8 cellular contexts compared by ENCODE assay signal in the genomic region with DNA sequence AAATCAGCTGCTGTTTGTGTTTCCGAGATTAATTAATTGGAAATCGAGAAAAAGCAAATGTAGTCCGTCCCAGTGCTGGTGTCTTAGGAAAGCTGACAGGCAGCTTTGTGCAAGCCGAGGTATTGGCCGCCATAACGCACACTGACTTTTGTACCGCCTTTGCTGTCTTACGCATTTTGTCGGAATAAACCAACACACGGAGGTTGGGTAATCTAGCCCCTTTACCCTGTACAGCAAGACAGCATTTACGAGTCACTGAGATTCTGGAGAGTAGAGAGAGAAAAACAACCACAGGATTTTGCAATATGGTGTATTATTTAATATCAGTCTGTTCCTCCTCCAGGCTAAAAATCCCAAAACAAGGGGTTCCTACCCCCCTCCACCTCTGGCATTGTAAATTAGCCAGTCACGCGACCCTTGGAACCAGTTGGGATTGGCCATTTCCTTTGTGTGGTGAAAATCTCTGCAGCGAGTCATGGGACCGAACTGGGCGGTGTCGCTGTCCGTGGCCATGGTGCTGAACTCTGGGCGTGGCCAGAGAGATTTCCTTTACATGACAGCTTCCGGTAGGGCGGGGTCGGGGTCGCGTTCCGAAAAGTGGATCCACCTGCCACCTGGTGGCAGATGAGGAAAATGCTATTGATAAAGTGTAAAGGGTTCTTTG. TPM values are rescaled to one million over a fixed set of nuclear protein-coding genes. Genes with fewer than 3 reads are reported as not detected.
DNase-seq lines count a peak whose midpoint lies in the region; ATAC-seq and TF ChIP-seq lines count a peak whose summit lies in the region.

No MANE protein-coding gene starts in this region.

- H3K4me1 ChIP-seq in ascending aorta: no peaks in the 10 kb centered on the region
- no peaks in the 10 kb centered on the region for H3K4me1 ChIP-seq in prostate gland (replicated peaks)

- H3K27ac ChIP-seq in ascending aorta (no peak overlapping the region), prostate gland (peak overlapping the region in 1 of 2 donors; percentile 37)

- no peak for TF ChIP-seq POLR2A in prostate gland (IDR thresholded peaks at IDR 0.05)

- TF ChIP-seq CTCF in ascending aorta (IDR thresholded peaks at IDR 0.05): peak; percentile 60 to 72 (median 65)
- TF ChIP-seq CTCF in prostate gland (IDR thresholded peaks at IDR 0.05): peak in 3 of 4 experiments; percentile 66 to 87 (median 69)

- H3K27me3 ChIP-seq in ascending aorta: no peaks in the 10 kb centered on the region
- no peaks in the 10 kb centered on the region for H3K27me3 ChIP-seq in prostate gland (replicated peaks; ENCODE audit: insufficient read depth)

- WGBS in prostate gland: 6% methylated on average over 25 of the region's 25 CpGs

- H3K36me3 ChIP-seq in ascending aorta (no peaks in the 10 kb centered on the region), prostate gland (no peaks in the 10 kb centered on the region)

- peak; percentile 92 for DNase-seq in COLO668 (lab: John Stamatoyannopoulos, UW; ENCODE audit: unreplicated experiment)
- DNase-seq in GOT3 (lab: John Stamatoyannopoulos, UW): peak; percentile 91
- peak; percentile 99 for DNase-seq in NCI-H1436 (lab: John Stamatoyannopoulos, UW)
- peak; percentile 95 for DNase-seq in SW480 (ENCODE audit: low spot score)
- DNase-seq in ascending aorta (ENCODE audit: low spot score in 2 of 2): peak; percentile 37 to 92
- DNase-seq in hepatic stellate cell (ENCODE audit: low spot score): peak; percentile 52
- peak; percentile 79 for DNase-seq in prostate gland (ENCODE audit: low spot score)

- no peaks in the 10 kb centered on the region for H3K9me3 ChIP-seq in ascending aorta
- H3K9me3 ChIP-seq in prostate gland: no peaks in the 10 kb centered on the region

- intact Hi-C loops in ascending aorta (cut with DNase I) (loop anchor here (1.0 to 2.0 kb wide), 4 partner anchors 115 to 330 kb away; a partner anchor contains a TSS), prostate gland (cut with DNase I) (loop anchor here (10.0 kb wide), 2 partner anchors 116 to 186 kb away; a partner anchor contains a TSS)

- no peak for ATAC-seq in HG03521 (IDR thresholded peaks at IDR 0.05; ENCODE audit: unreplicated experiment)

- H3K4me3 ChIP-seq in ascending aorta: peak overlapping the region; percentile 41 to 42
- H3K4me3 ChIP-seq in prostate gland: peak overlapping the region; percentile 6 to 18

RNA-seq across cellular contexts. Expression of a gene that starts 10.3 kb away (rescaled TPM):
- not detected for total RNA-seq in ascending aorta
- total RNA-seq in prostate gland: not detected

RNA-seq across cellular contexts. Expression of a gene that starts 53.5 kb away (rescaled TPM):
- 1.4 TPM for total RNA-seq in ascending aorta
- total RNA-seq in prostate gland: 10 to 100 TPM; 12.6 to 23.0 TPM

RNA-seq across cellular contexts. Expression of a gene that starts 59.4 kb away (rescaled TPM):
- total RNA-seq in ascending aorta: 1.1 TPM
- total RNA-seq in prostate gland: 1 to 10 TPM; 2.5 to 6.5 TPM
